Comparison of ENCODE assay signal across 8 cellular contexts in genomic region chr1:26321315-26322041, GRCh38. TPM values are rescaled to one million over a fixed set of nuclear protein-coding genes. Genes with fewer than 3 reads are reported as not detected.
DNase-seq lines count a peak whose midpoint lies in the region; ATAC-seq and TF ChIP-seq lines count a peak whose summit lies in the region.

No MANE protein-coding gene starts in this region.

- no peaks in the 10 kb centered on the region for H3K27me3 ChIP-seq in liver (ENCODE audit: control insufficient read depth in 4 of 4, insufficient read depth in 4 of 4, low read length in 3 of 4)

- no peaks in the 10 kb centered on the region for H3K36me3 ChIP-seq in liver (ENCODE audit: control insufficient read depth in 4 of 4, insufficient read depth in 3 of 4, low read depth in 1 of 4, low read length in 3 of 4)

- in situ Hi-C loops in G401 (cut with HindIII; ENCODE audit: low sequenced_read_pairs) = no loop called here

- WGBS in liver = 15% methylated on average over 16 of the region's 16 CpGs

- DNase-seq in G401 (ENCODE audit: low spot score) (peak; percentile 85), NCI-H69 (lab: John Stamatoyannopoulos, UW) (peak; percentile 74), choroid plexus epithelial cell (ENCODE audit: low read depth) (peak; percentile 88)
- peak; percentile 98 for DNase-seq in activated CD4-positive, alpha-beta T cell treated with anti-CD3 and anti-CD28 coated beads for 48 hours
- DNase-seq in stimulated activated CD4-positive, alpha-beta T cell treated with anti-CD3 and anti-CD28 coated beads, Interleukin-4, amount 100 ng/mL, for 24 hours = peak; percentile 97

- no peaks in the 10 kb centered on the region for H3K9me3 ChIP-seq in liver (ENCODE audit: control insufficient read depth in 4 of 4, low read length in 3 of 4)

- H3K27ac ChIP-seq in liver (ENCODE audit: low read depth in 1 of 2, low read length in 2 of 2) = no peak overlapping the region

- ATAC-seq in HG02981 (IDR thresholded peaks at IDR 0.05; ENCODE audit: unreplicated experiment) (peak; percentile 37), GM18511 (IDR thresholded peaks at IDR 0.05; ENCODE audit: unreplicated experiment) (no peak)

- TF ChIP-seq CTCF in choroid plexus epithelial cell (conservative IDR thresholded peaks at IDR 0.05; ENCODE audit: low read depth, low read length) (peak; percentile 93), liver (IDR thresholded peaks at IDR 0.05; ENCODE audit: low read depth, low read length, missing input control) (peak; percentile 92)

- H3K4me1 ChIP-seq in liver (ENCODE audit: control insufficient read depth in 4 of 4, insufficient read depth in 4 of 4, low read length in 3 of 4) = peaks cover 0 to 5% (median 0%) of the 10 kb centered on the region in 4 donors

- TF ChIP-seq RAD21 in liver (IDR thresholded peaks at IDR 0.05) = peak; percentile 95 to 98

- H3K4me3 ChIP-seq in choroid plexus epithelial cell (ENCODE audit: low read depth, low read length) = no peak overlapping the region
- no peak overlapping the region for H3K4me3 ChIP-seq in liver (ENCODE audit: low read depth in 1 of 3, low read length in 3 of 3)

- no peak overlapping the region for H3K9ac ChIP-seq in liver (ENCODE audit: low read depth in 1 of 2, low read length in 2 of 2)

TF ChIP-seq in liver, 16 proteins besides CTCF, POLR2A, EP300 and RAD21:
- no peak for TF ChIP-seq SP1 (IDR thresholded peaks at IDR 0.05)
- no peak for TF ChIP-seq REST (IDR thresholded peaks at IDR 0.05)
- no peak for TF ChIP-seq FOXA1 (IDR thresholded peaks at IDR 0.05)
- no peak for TF ChIP-seq TAF1 (conservative IDR thresholded peaks at IDR 0.05)
- TF ChIP-seq ZBTB33 (IDR thresholded peaks at IDR 0.05) = no peak
- no peak for TF ChIP-seq HNF4A (conservative IDR thresholded peaks at IDR 0.05)
- no peak for TF ChIP-seq FOXA2 (IDR thresholded peaks at IDR 0.05)
- TF ChIP-seq ATF3 (IDR thresholded peaks at IDR 0.05) = no peak
- TF ChIP-seq MAX (IDR thresholded peaks at IDR 0.05) = no peak
- TF ChIP-seq EGR1 (IDR thresholded peaks at IDR 0.05; ENCODE audit: low read depth in 2 of 2) = no peak
- no peak for TF ChIP-seq JUND (IDR thresholded peaks at IDR 0.05)
- no peak for TF ChIP-seq HNF4G (IDR thresholded peaks at IDR 0.05)
- no peak for TF ChIP-seq RXRA (IDR thresholded peaks at IDR 0.05)
- no peak for TF ChIP-seq GABPA (IDR thresholded peaks at IDR 0.05 in 1 of 2, conservative IDR thresholded peaks at IDR 0.05 in 1 of 2)
- TF ChIP-seq NR2F2 (IDR thresholded peaks at IDR 0.05) = no peak
- no peak for TF ChIP-seq YY1 (IDR thresholded peaks at IDR 0.05)

RNA-seq across cellular contexts. Expression of gene CD52, which starts 3.7 kb away (rescaled TPM):
- 0.55 and 2.3 TPM in 2 replicates for total RNA-seq in G401 (2014; rRNA removed; shearing (Covaris generic))
- 1 to 10 TPM; 1.7 to 4.0 TPM for total RNA-seq in liver
- 10 to 100 TPM; 13.8 to 16.4 TPM for polyA plus RNA-seq in liver

RNA-seq across cellular contexts. Expression of gene UBXN11, which starts 15.0 kb away (rescaled TPM):
- total RNA-seq in G401 (2014; rRNA removed; shearing (Covaris generic)) = 21.0 and 27.3 TPM in 2 replicates
- total RNA-seq in liver = 1 to 10 TPM; 3.0 to 9.5 TPM
- 1 to 10 TPM; 5.7 to 8.9 TPM for polyA plus RNA-seq in liver

RNA-seq across cellular contexts. Expression of gene CRYBG2, which starts 32.5 kb away (rescaled TPM):
- total RNA-seq in G401 (2014; rRNA removed; shearing (Covaris generic)) = 5.5 and 18.6 TPM in 2 replicates
- total RNA-seq in liver = under 1 TPM; under 0.01 TPM
- polyA plus RNA-seq in liver = under 1 TPM in 1 of 2 donors, not detected in 1; 0.12 TPM

RNA-seq across cellular contexts. Expression of gene SH3BGRL3, which starts 41.6 kb away (rescaled TPM):
- total RNA-seq in G401 (2014; rRNA removed; shearing (Covaris generic)) = 5.0 and 7.4 TPM in 2 replicates
- total RNA-seq in liver = 10 to 100 TPM in 1 of 2 donors, 1 to 10 TPM in 1; 4.5 to 10.0 TPM
- polyA plus RNA-seq in liver = 10 to 100 TPM; 36.0 to 93.2 TPM

RNA-seq across cellular contexts. Expression of gene ZNF683, which starts 51.1 kb away (rescaled TPM):
- total RNA-seq in G401 (2014; rRNA removed; shearing (Covaris generic)) = not detected in 2 replicates
- total RNA-seq in liver = under 1 TPM in 1 of 2 donors, not detected in 1; 0.17 TPM
- polyA plus RNA-seq in liver = under 1 TPM in 1 of 2 donors, not detected in 1; 0.09 TPM
